ENCODE assay signal across 8 cellular contexts in the genomic region with DNA sequence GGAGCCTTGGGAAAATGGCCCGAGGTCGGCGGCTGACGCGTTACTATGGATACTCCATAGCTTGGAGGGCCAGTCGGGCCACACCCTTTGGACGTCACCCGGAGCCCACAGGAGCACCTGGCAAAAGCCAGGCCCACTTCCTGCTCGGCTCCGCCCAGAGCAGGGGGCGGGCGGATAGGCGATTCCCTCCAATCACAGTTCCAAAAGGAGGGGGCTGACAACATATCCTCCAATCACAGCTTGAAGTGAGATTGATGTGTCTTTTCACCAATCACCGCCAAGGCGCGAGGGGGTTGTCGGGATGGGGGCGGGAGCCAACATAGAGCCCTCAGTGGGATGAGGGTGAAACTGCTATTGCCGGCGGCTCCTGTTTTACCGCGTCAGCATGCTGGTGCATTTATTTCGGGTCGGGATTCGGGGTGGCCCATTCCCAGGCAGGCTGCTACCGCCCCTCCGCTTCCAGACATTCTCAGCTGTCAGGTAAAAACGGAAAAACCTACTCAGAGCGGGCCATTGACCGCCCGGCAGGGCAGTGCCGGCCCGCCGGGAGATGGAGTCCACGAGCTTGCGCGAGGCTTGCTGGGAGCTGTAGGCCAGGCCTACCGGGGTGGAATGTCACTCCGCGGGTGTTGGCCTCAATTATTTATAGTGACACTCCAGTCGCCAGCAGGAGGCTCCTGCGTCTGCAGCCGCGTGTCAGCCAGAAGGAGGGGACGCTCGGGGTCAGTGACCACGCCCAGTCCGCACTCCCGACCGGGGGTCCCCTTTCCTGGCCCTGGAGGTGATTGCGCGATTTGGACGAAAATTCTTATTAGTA. TPM values are rescaled to one million over a fixed set of nuclear protein-coding genes. Genes with fewer than 3 reads are reported as not detected.
DNase-seq lines count a peak whose midpoint lies in the region; ATAC-seq and TF ChIP-seq lines count a peak whose summit lies in the region.

A gene (plus strand): TSS at position 320 of the 817 bp plus-strand sequence. CDS start 66 bp downstream, at position 386.

- H3K27me3 ChIP-seq in left ventricle myocardium inferior (ENCODE audit: low read depth) (peaks cover 4% of the 10 kb centered on the region), prostate gland (replicated peaks; ENCODE audit: insufficient read depth) (no peaks in the 10 kb centered on the region)

- TF ChIP-seq CTCF in left ventricle myocardium inferior (IDR thresholded peaks at IDR 0.05; ENCODE audit: borderline replicate concordance), result peak; percentile 72
- TF ChIP-seq CTCF in prostate gland (IDR thresholded peaks at IDR 0.05), result peak; percentile 19 to 77 (median 52)

- H3K27ac ChIP-seq in angular gyrus (ENCODE audit: low read depth, low read length) (peak within 1 kb of the TSS; percentile 75), left ventricle myocardium inferior (replicated peaks) (peak within 1 kb of the TSS; percentile 93), prostate gland (peak within 1 kb of the TSS; percentile 86 to 88), urinary bladder (ENCODE audit: low read depth) (peak within 1 kb of the TSS; percentile 35)

- H3K36me3 ChIP-seq in left ventricle myocardium inferior (peaks cover 6% of the 10 kb centered on the region), prostate gland (no peaks in the 10 kb centered on the region), urinary bladder (ENCODE audit: insufficient read depth) (no peaks in the 10 kb centered on the region)

- H3K4me3 ChIP-seq in left ventricle myocardium inferior (peak within 1 kb of the TSS; percentile 85), prostate gland (peak within 1 kb of the TSS; percentile 58 to 63), urinary bladder (ENCODE audit: low read depth, low read length) (peak within 1 kb of the TSS; percentile 54)

- TF ChIP-seq POLR2A in prostate gland (IDR thresholded peaks at IDR 0.05), result peak; percentile 47

- peak; percentile 89 for ATAC-seq in GM18499 (IDR thresholded peaks at IDR 0.05; ENCODE audit: insufficient read depth, unreplicated experiment)
- peak; percentile 94 for ATAC-seq in HG02943 (IDR thresholded peaks at IDR 0.05; ENCODE audit: low read depth, unreplicated experiment)

- H3K4me1 ChIP-seq in left ventricle myocardium inferior (peaks cover 24% of the 10 kb centered on the region), prostate gland (replicated peaks) (peaks cover 9% of the 10 kb centered on the region), urinary bladder (ENCODE audit: insufficient read depth) (no peaks in the 10 kb centered on the region)

- WGBS in prostate gland, result under 1% methylated on average over 49 of the region's 53 CpGs
- WGBS in urinary bladder, result under 1% methylated on average over 53 of the region's 53 CpGs

- DNase-seq in NCI-H187 (lab: John Stamatoyannopoulos, UW) (peak; percentile 99 to 100), T-helper 2 cell (peak; percentile 83 to 99 (median 97)), left ventricle myocardium inferior (peak; percentile 96), prostate gland (ENCODE audit: low spot score) (peak; percentile 98)

- intact Hi-C loops in left ventricle myocardium inferior (cut with micrococcal nuclease) (no loop called here), prostate gland (cut with DNase I) (loop anchor here (5.0 kb wide), 1 partner anchor 84 kb away; no protein-coding TSS in a partner anchor)

- H3K9me3 ChIP-seq in left ventricle myocardium inferior (replicated peaks) (no peaks in the 10 kb centered on the region), prostate gland (no peaks in the 10 kb centered on the region)

RNA-seq across cellular contexts. Expression of the gene that starts here (rescaled TPM):
- total RNA-seq in left ventricle myocardium inferior (28.3 TPM), prostate gland (10 to 100 TPM; 26.4 to 50.6 TPM), urinary bladder (17.1 TPM)
- 19.4 TPM for polyA plus RNA-seq in urinary bladder

Comparison
In these comparisons a context has a peak if more than half of its experiments do, and no peak if none do; other contexts are left out.
1. Peak in every context shown above with its lines: DNase-seq, ATAC-seq, H3K4me3 ChIP-seq and H3K27ac ChIP-seq.
2. H3K27ac ChIP-seq: peak in every context shown above with its lines; median percentile 93 in left ventricle myocardium inferior; 87 in prostate gland; 75 in angular gyrus; 35 in urinary bladder.